ENCODE assay signal across 16 cellular contexts in the genomic region with DNA sequence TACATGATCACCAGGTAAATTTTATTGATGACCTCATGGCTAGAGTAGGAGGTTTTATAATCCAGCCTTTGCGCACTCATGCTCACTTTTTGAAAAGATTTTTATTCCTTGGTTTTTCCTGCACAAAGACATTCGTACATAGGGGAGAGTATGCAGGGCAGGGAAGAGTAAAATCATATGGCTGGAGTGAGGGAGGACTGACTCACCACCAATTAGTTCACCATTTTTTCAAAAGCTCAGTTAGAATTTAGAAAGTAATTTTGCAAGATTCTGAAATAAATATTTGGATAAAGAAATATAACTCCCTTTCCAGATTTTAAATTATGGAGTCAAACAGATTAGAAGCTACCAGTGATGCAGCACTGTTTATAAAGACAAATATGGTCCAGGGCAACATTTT.
DNase-seq lines count a peak whose midpoint lies in the region; TF ChIP-seq lines count a peak whose summit lies in the region.
"Had no signal": no experiment of that assay in that cellular context is flagged by ENCODE, and none has a peak within 500 bp of the region (broad histone marks: within the 10 kb centered on the region; RNA-seq: fewer than 3 reads in every experiment).

No MANE protein-coding gene starts in this region.

- TF ChIP-seq CTCF in AG09319 (IDR thresholded peaks at IDR 0.05; ENCODE audit: low read depth, low read length) (no peak), nephron progenitor cell (IDR thresholded peaks at IDR 0.05) (no peak)

- H3K9me3 ChIP-seq in adipocyte (ENCODE audit: control insufficient read depth, low read length) (no peaks in the 10 kb centered on the region), mesenchymal stem cell (ENCODE audit: control insufficient read depth, low read length) (no peaks in the 10 kb centered on the region)
- H3K9me3 ChIP-seq: BLaER1 treated with 17β-estradiol and CSF1 and Interleukin-3, amounts not matched to agents 10 nM and 100 nM had no signal

- H3K18ac ChIP-seq in mesenchymal stem cell (ENCODE audit: low read depth in 1 of 2, low read length in 2 of 2) = no peak overlapping the region

- H3K9ac ChIP-seq in adipocyte (ENCODE audit: low read length) = no peak overlapping the region
- no peak overlapping the region for H3K9ac ChIP-seq in mesenchymal stem cell (ENCODE audit: low read length)
- H3K9ac ChIP-seq: BLaER1 treated with 17β-estradiol and CSF1 and Interleukin-3, amounts not matched to agents 10 nM and 100 nM had no signal

- no peak overlapping the region for H3K27ac ChIP-seq in mesenchymal stem cell (ENCODE audit: low read length, poor library complexity, severe bottlenecking)
- H3K27ac ChIP-seq: BLaER1 treated with 17β-estradiol and CSF1 and Interleukin-3, amounts not matched to agents 10 nM and 100 nM had no signal

- H3K14ac ChIP-seq in mesenchymal stem cell (ENCODE audit: low read length in 2 of 2) = no peak overlapping the region

- H3K36me3 Mint-ChIP-seq in nephron progenitor cell (ENCODE audit: low read depth) = peaks cover 21% of the 10 kb centered on the region
- H3K36me3 Mint-ChIP-seq: CD8-positive, alpha-beta T cell had no signal

- no peaks in the 10 kb centered on the region for H3K27me3 Mint-ChIP-seq in nephron progenitor cell (ENCODE audit: low read depth, poor library complexity)

- no peak overlapping the region for H2BK5ac ChIP-seq in mesenchymal stem cell (ENCODE audit: low read depth, low read length, poor library complexity, severe bottlenecking)

- H3K27ac Mint-ChIP-seq in nephron progenitor cell = peak overlapping the region; percentile 71
- H3K27ac Mint-ChIP-seq: CD8-positive, alpha-beta T cell had no signal

- H3K4ac ChIP-seq in mesenchymal stem cell (ENCODE audit: low read depth in 1 of 2, low read length in 2 of 2) = no peak overlapping the region

- no peak overlapping the region for H2AFZ ChIP-seq in mesenchymal stem cell (ENCODE audit: low read depth, low read length)

- no peaks in the 10 kb centered on the region for H3K4me1 ChIP-seq in adipocyte (ENCODE audit: control insufficient read depth, insufficient read depth, low read length)
- H3K4me1 ChIP-seq in mesenchymal stem cell (ENCODE audit: control insufficient read depth, insufficient read depth, low read depth, low read length) = peaks cover 3% of the 10 kb centered on the region

- no peak overlapping the region for H2BK120ac ChIP-seq in mesenchymal stem cell (ENCODE audit: low read depth, low read length)

- H3K36me3 ChIP-seq in adipocyte (ENCODE audit: control insufficient read depth, insufficient read depth, low read length, severe bottlenecking) (no peaks in the 10 kb centered on the region), mesenchymal stem cell (ENCODE audit: control insufficient read depth in 1 of 2, insufficient read depth in 2 of 2, low read depth in 1 of 2, low read length in 2 of 2) (no peaks in the 10 kb centered on the region)
- H3K36me3 ChIP-seq: BLaER1 treated with 17β-estradiol and CSF1 and Interleukin-3, amounts not matched to agents 10 nM and 100 nM had no signal

- no peaks in the 10 kb centered on the region for H3K79me1 ChIP-seq in mesenchymal stem cell (replicated peaks; ENCODE audit: low read length, poor library complexity, severe bottlenecking)

- no peak overlapping the region for H3K23ac ChIP-seq in mesenchymal stem cell (ENCODE audit: low read length in 2 of 2)

- peak; percentile 22 for DNase-seq in AG09319 (ENCODE audit: extremely low read depth, low read depth)
- peak; percentile 11 for DNase-seq in GM03348 (ENCODE audit: low spot score)
- DNase-seq in adipocyte (ENCODE audit: low read depth) = peak; percentile 46
- DNase-seq in nephron progenitor cell = no peak
- no peak for DNase-seq in mesenchymal stem cell
- no peak for DNase-seq in stimulated activated naive CD4-positive, alpha-beta T cell treated with Interleukin-2 at 50 U/mL for 16 hours (lab: John Stamatoyannopoulos, UW)
- DNase-seq in MV-4-11 (lab: John Stamatoyannopoulos, UW) = no peak
- DNase-seq: CD8-positive, alpha-beta T cell; NCI-H1105; NCI-H1694; NCI-H2107; NCI-H226; NCI-H524 treated with DMSO at 0.1 percent for 48 hours; RPMI8226; SIG-M5 had no signal

- H4K8ac ChIP-seq in mesenchymal stem cell (ENCODE audit: low read length) = no peak overlapping the region

- no peaks in the 10 kb centered on the region for H3K27me3 ChIP-seq in adipocyte (replicated peaks; ENCODE audit: control insufficient read depth, insufficient read depth, low read length)
- H3K27me3 ChIP-seq in mesenchymal stem cell (ENCODE audit: control insufficient read depth in 1 of 2, insufficient read depth in 1 of 2, low read length in 2 of 2) = no peaks in the 10 kb centered on the region
- H3K27me3 ChIP-seq: BLaER1 treated with 17β-estradiol and CSF1 and Interleukin-3, amounts not matched to agents 10 nM and 100 nM had no signal

- no peak overlapping the region for H2BK12ac ChIP-seq in mesenchymal stem cell (ENCODE audit: low read length in 2 of 2)

- H4K91ac ChIP-seq in mesenchymal stem cell (ENCODE audit: low read length) = no peak overlapping the region

- 89% methylated on average over 2 of the region's 2 CpGs for WGBS in mesenchymal stem cell

- H3K9me3 Mint-ChIP-seq in nephron progenitor cell = no peaks in the 10 kb centered on the region
- H3K9me3 Mint-ChIP-seq: CD8-positive, alpha-beta T cell had no signal

- H3K4me3 Mint-ChIP-seq in nephron progenitor cell = peak overlapping the region; percentile 7
- H3K4me3 Mint-ChIP-seq: CD8-positive, alpha-beta T cell had no signal

- no peak overlapping the region for H2BK15ac ChIP-seq in mesenchymal stem cell (ENCODE audit: low read depth, poor library complexity, severe bottlenecking)

- peaks cover 71% of the 10 kb centered on the region for H3K4me1 Mint-ChIP-seq in nephron progenitor cell

- no peak overlapping the region for H2AK5ac ChIP-seq in mesenchymal stem cell (ENCODE audit: low read length, severe bottlenecking)

- H3K4me2 ChIP-seq in mesenchymal stem cell (ENCODE audit: low read length, poor library complexity, severe bottlenecking) = no peak overlapping the region
- H3K4me2 ChIP-seq: BLaER1 treated with 17β-estradiol and CSF1 and Interleukin-3, amounts not matched to agents 10 nM and 100 nM had no signal

- H3K4me3 ChIP-seq in adipocyte (ENCODE audit: low read length) (no peak overlapping the region), mesenchymal stem cell (ENCODE audit: insufficient read depth in 1 of 2, low read depth in 1 of 2, low read length in 2 of 2) (no peak overlapping the region)
- H3K4me3 ChIP-seq: BLaER1 treated with 17β-estradiol and CSF1 and Interleukin-3, amounts not matched to agents 10 nM and 100 nM had no signal

Comparison
In these comparisons a context has a peak if more than half of its experiments do, and no peak if none do; other contexts are left out.
1. DNase-seq: peak in AG09319 (single experiment), GM03348 (single experiment) and adipocyte (single experiment); none in nephron progenitor cell (single experiment), mesenchymal stem cell (single experiment), stimulated activated naive CD4-positive, alpha-beta T cell treated with Interleukin-2 at 50 U/mL for 16 hours (single experiment) and MV-4-11 (single experiment).